Comparison of ENCODE assay signal across 1 cellular context in genomic region chr1:94111879-94112278, GRCh38.
TF ChIP-seq lines count a peak whose summit lies in the region.

No MANE protein-coding gene starts in this region.

TF ChIP-seq in SK-N-SH, 30 proteins besides CTCF, POLR2A, EP300 and RAD21 (continued from another document):
- TF ChIP-seq MEF2A (IDR thresholded peaks at IDR 0.05; ENCODE audit: borderline replicate concordance, low read depth) (no peak), EZH2phosphoT487 (IDR thresholded peaks at IDR 0.05; ENCODE audit: borderline replicate concordance, low read depth) (no peak)
